ENCODE assay signal across 9 cellular contexts in genomic region chr1:243313635-243314536, GRCh38. TPM values are rescaled to one million over a fixed set of nuclear protein-coding genes. Genes with fewer than 3 reads are reported as not detected.
A peak's percentile ranks its signal among the peaks of the same experiment; 100 is the strongest.
DNase-seq lines count a peak whose midpoint lies in the region; ATAC-seq and TF ChIP-seq lines count a peak whose summit lies in the region.
"Had no signal": no experiment of that assay in that cellular context is flagged by ENCODE, and none has a peak within 500 bp of the region (broad histone marks: within the 10 kb centered on the region; RNA-seq: fewer than 3 reads in every experiment).

No MANE protein-coding gene starts in this region.

- peaks cover 25% of the 10 kb centered on the region for H3K36me3 Mint-ChIP-seq in progenitor cell of endocrine pancreas (ENCODE audit: insufficient read depth)

- intact Hi-C loops in left ventricle myocardium superior (cut with micrococcal nuclease) (no loop called here), posterior vena cava (cut with DNase I) (no loop called here)

- H3K9me3 Mint-ChIP-seq in progenitor cell of endocrine pancreas (ENCODE audit: low read depth), result peaks cover 3% of the 10 kb centered on the region

- H3K27me3 Mint-ChIP-seq in progenitor cell of endocrine pancreas, result no peaks in the 10 kb centered on the region

- H3K4me3 ChIP-seq in right atrium auricular region, result no peak overlapping the region

- peaks cover 0 to 9% of the 10 kb centered on the region in 2 donors for H3K4me1 ChIP-seq in right atrium auricular region

- TF ChIP-seq CTCF in right atrium auricular region (IDR thresholded peaks at IDR 0.05), result no peak
- TF ChIP-seq CTCF in progenitor cell of endocrine pancreas (IDR thresholded peaks at IDR 0.05; ENCODE audit: unreplicated experiment), result no peak

- H3K4me1 Mint-ChIP-seq in progenitor cell of endocrine pancreas (ENCODE audit: low read depth), result peaks cover 8% of the 10 kb centered on the region

- no peak overlapping the region for H3K27ac ChIP-seq in right atrium auricular region

- no peak for DNase-seq in left ventricle myocardium superior
- no peak for DNase-seq in right atrium auricular region (ENCODE audit: low spot score)
- peak; percentile 60 to 85 for DNase-seq in NCI-H524 (lab: John Stamatoyannopoulos, UW)
- DNase-seq in posterior vena cava (ENCODE audit: low spot score), result no peak
- DNase-seq in NCI-H128 (lab: John Stamatoyannopoulos, UW; ENCODE audit: unreplicated experiment), result no peak
- DNase-seq in NCI-H226, result no peak
- DNase-seq in progenitor cell of endocrine pancreas (ENCODE audit: low spot score, unreplicated experiment), result no peak
- DNase-seq: SHP77 had no signal

- H3K4me3 Mint-ChIP-seq in progenitor cell of endocrine pancreas (ENCODE audit: low read depth), result no peak overlapping the region

- no peaks in the 10 kb centered on the region for H3K9me3 ChIP-seq in right atrium auricular region

- ATAC-seq in left ventricle myocardium superior (peak; percentile 31), HG02798 (IDR thresholded peaks at IDR 0.05; ENCODE audit: poor library complexity, unreplicated experiment) (peak; percentile 78)

- H3K27me3 ChIP-seq in right atrium auricular region, result no peaks in the 10 kb centered on the region

- peaks cover 22% of the 10 kb centered on the region for H3K36me3 ChIP-seq in right atrium auricular region

- no peak overlapping the region for H3K27ac Mint-ChIP-seq in progenitor cell of endocrine pancreas

RNA-seq across cellular contexts. Expression of gene SDCCAG8, which starts 58.0 kb away (rescaled TPM):
- total RNA-seq in left ventricle myocardium superior, result 21.1 TPM
- 10 to 100 TPM; 29.0 to 34.5 TPM for total RNA-seq in right atrium auricular region
- total RNA-seq in posterior vena cava, result 10 to 100 TPM; 40.8 to 52.1 TPM
- 31.6 and 38.9 TPM in 2 replicates for total RNA-seq in progenitor cell of endocrine pancreas

RNA-seq across cellular contexts. Expression of gene CEP170, which starts 58.8 kb away (rescaled TPM):
- total RNA-seq in left ventricle myocardium superior (36.4 TPM), right atrium auricular region (10 to 100 TPM; 28.4 to 29.1 TPM), posterior vena cava (10 to 100 TPM; 73.7 to 77.0 TPM), progenitor cell of endocrine pancreas (80.1 and 83.1 TPM in 2 replicates)

Comparison
In these comparisons a context has a peak if more than half of its experiments do, and no peak if none do; other contexts are left out.
1. DNase-seq: peak in NCI-H524 (2 of 2); none in left ventricle myocardium superior (single experiment), right atrium auricular region (single experiment), posterior vena cava (single experiment), NCI-H128 (single experiment), NCI-H226 (single experiment) and progenitor cell of endocrine pancreas (single experiment).